In genomic region chr2:187924293-187924692, GRCh38 we compare ENCODE assay signal across 25 cellular contexts.
"Had no signal": no experiment of that assay in that cellular context is flagged by ENCODE, and none has a peak within 500 bp of the region (broad histone marks: within the 10 kb centered on the region; RNA-seq: fewer than 3 reads in every experiment).

No MANE protein-coding gene starts in this region.

- H3K4me1 ChIP-seq: esophagus muscularis mucosa, heart right ventricle, psoas muscle, spleen, tibial nerve, upper lobe of left lung had no signal

- ATAC-seq: heart right ventricle; mucosa of descending colon; natural killer cell treated with Interleukin-12 subunit alpha and Interleukin-12 subunit beta and Interleukin-15 and Interleukin-18, amount 100 ng/mL, for 72 hours; psoas muscle; stimulated activated memory B cell treated with anti-CD40 and anti-IgM and Interleukin-4, amounts not matched to agents 10 μg/mL and 1 μg/mL and 100 μg/mL, for 72 hours; stimulated activated naive CD8-positive, alpha-beta T cell treated with anti-CD3 and anti-CD28 coated beads, Interleukin-15, Interleukin-2, amounts not matched to agents 100 U/mL and 50 U/mL, for 24 hours had no signal

- H3K36me3 ChIP-seq: esophagus muscularis mucosa, heart right ventricle, right lobe of liver, spleen, thoracic aorta, tibial nerve, upper lobe of left lung had no signal

- H3K27ac ChIP-seq: coronary artery, esophagus muscularis mucosa, heart right ventricle, psoas muscle, right lobe of liver, spleen, thoracic aorta, tibial nerve, upper lobe of left lung had no signal

- DNase-seq: dermis blood vessel endothelial cell; effector memory CD4-positive, alpha-beta T cell; foreskin melanocyte; glutamatergic neuron; heart right ventricle; hypothalamus; immature natural killer cell; islet precursor cell; kidney glomerular epithelial cell; mucosa of descending colon; naive B cell; psoas muscle; retina; right lobe of liver; spleen; stimulated activated CD4-positive, alpha-beta T cell treated with anti-CD3 and anti-CD28 coated beads, Interleukin-4, amount 100 ng/mL, for 4 hours; stimulated activated naive CD8-positive, alpha-beta T cell treated with anti-CD3 and anti-CD28 coated beads, Interleukin-15, Interleukin-2, amounts not matched to agents 100 U/mL and 50 U/mL, for 24 hours; upper lobe of left lung had no signal

- H3K4me3 ChIP-seq: coronary artery, esophagus muscularis mucosa, heart right ventricle, lung, mucosa of descending colon, psoas muscle, right lobe of liver, spleen, thoracic aorta, tibial nerve, upper lobe of left lung had no signal

- H3K27me3 ChIP-seq: esophagus muscularis mucosa, heart right ventricle, right lobe of liver, spleen, tibial nerve, upper lobe of left lung had no signal

- H3K9me3 ChIP-seq: esophagus muscularis mucosa, heart right ventricle, mucosa of descending colon, psoas muscle, right lobe of liver, thoracic aorta, tibial nerve, upper lobe of left lung had no signal
